9 cellular contexts compared by ENCODE assay signal in genomic region chr17:78137392-78138203, GRCh38. TPM values are rescaled to one million over a fixed set of nuclear protein-coding genes. Genes with fewer than 3 reads are reported as not detected.
DNase-seq lines count a peak whose midpoint lies in the region; ATAC-seq and TF ChIP-seq lines count a peak whose summit lies in the region.
"Had no signal": no experiment of that assay in that cellular context is flagged by ENCODE, and none has a peak within 500 bp of the region (broad histone marks: within the 10 kb centered on the region; RNA-seq: fewer than 3 reads in every experiment).

No MANE protein-coding gene starts in this region.

- H3K79me2 ChIP-seq in hepatocyte (no peaks in the 10 kb centered on the region), trophoblast cell (ENCODE audit: control insufficient read depth, insufficient read depth, low read length, poor library complexity) (no peaks in the 10 kb centered on the region)

- no peaks in the 10 kb centered on the region for H3K4me1 Mint-ChIP-seq in HFFc6 (ENCODE audit: low read depth)
- peaks cover 89% of the 10 kb centered on the region for H3K4me1 Mint-ChIP-seq in activated CD4-positive, alpha-beta memory T cell treated with anti-CD3 and anti-CD28 coated beads, Interleukin-2, amount 10 ng/mL, durations not matched to agents 7 days and 5 days

- H2BK12ac ChIP-seq in trophoblast cell (ENCODE audit: low read length): no peak overlapping the region

- H2AK5ac ChIP-seq in trophoblast cell (ENCODE audit: low read length): no peak overlapping the region

- POLR2A ChIA-PET in activated CD4-positive, alpha-beta memory T cell treated with anti-CD3 and anti-CD28 coated beads, Interleukin-2, amount 10 ng/mL, durations not matched to agents 7 days and 5 days (lab: Charles Lee): interaction anchor here (0.6 to 14.6 kb wide), 10 partner anchors 13 to 179 kb away, joined by 3 to 332 read pairs (median 5); partner anchors contain the start of genes SYNGR2, TK1, TMC6 and TMC8

- H3K27ac Mint-ChIP-seq in HFFc6: no peak overlapping the region
- H3K27ac Mint-ChIP-seq in activated CD4-positive, alpha-beta memory T cell treated with anti-CD3 and anti-CD28 coated beads, Interleukin-2, amount 10 ng/mL, durations not matched to agents 7 days and 5 days: peak overlapping the region; percentile 76

- peaks cover 15% of the 10 kb centered on the region for H3K27me3 Mint-ChIP-seq in HFFc6 (ENCODE audit: insufficient read depth)
- H3K27me3 Mint-ChIP-seq in activated CD4-positive, alpha-beta memory T cell treated with anti-CD3 and anti-CD28 coated beads, Interleukin-2, amount 10 ng/mL, durations not matched to agents 7 days and 5 days: no peaks in the 10 kb centered on the region

- H3K4ac ChIP-seq in trophoblast cell (ENCODE audit: low read depth, low read length): no peak overlapping the region

- H3K9me3 ChIP-seq in hepatocyte (ENCODE audit: low read depth) (no peaks in the 10 kb centered on the region), trophoblast cell (ENCODE audit: insufficient read depth, low read depth, low read length) (peaks cover 4% of the 10 kb centered on the region)
- H3K9me3 ChIP-seq: right lobe of liver had no signal

- H3K4me1 ChIP-seq in hepatocyte (ENCODE audit: insufficient read depth): no peaks in the 10 kb centered on the region
- no peaks in the 10 kb centered on the region for H3K4me1 ChIP-seq in trophoblast cell (ENCODE audit: control insufficient read depth in 1 of 2, insufficient read depth in 2 of 2, low read length in 2 of 2)

- no peak overlapping the region for H3K14ac ChIP-seq in trophoblast cell (ENCODE audit: low read length)

- no peaks in the 10 kb centered on the region for H4K20me1 ChIP-seq in hepatocyte (ENCODE audit: insufficient read depth, poor library complexity, severe bottlenecking)

- no peak overlapping the region for H4K91ac ChIP-seq in trophoblast cell (ENCODE audit: low read depth, low read length)

- CTCF ChIA-PET in activated CD4-positive, alpha-beta memory T cell treated with anti-CD3 and anti-CD28 coated beads, Interleukin-2, amount 10 ng/mL, durations not matched to agents 7 days and 5 days (lab: Charles Lee): interaction anchor here (0.6 to 8.2 kb wide), 11 partner anchors 9 to 294 kb away, joined by 3 to 106 read pairs (median 5); partner anchors contain the start of genes C17orf99 and TMC6

- no peak overlapping the region for H2BK120ac ChIP-seq in trophoblast cell (ENCODE audit: insufficient read depth, low read length, poor library complexity)

- no peak overlapping the region for H3K18ac ChIP-seq in trophoblast cell (ENCODE audit: low read length)

- no peak overlapping the region for H3K27ac ChIP-seq in hepatocyte
- H3K27ac ChIP-seq in trophoblast cell (ENCODE audit: low read depth, low read length): no peak overlapping the region

- no peak overlapping the region for H4K12ac ChIP-seq in trophoblast cell (ENCODE audit: low read depth, low read length)

- DNase-seq in AG10803 (ENCODE audit: low read depth): no peak
- no peak for DNase-seq in HFFc6
- DNase-seq in activated CD4-positive, alpha-beta memory T cell treated with anti-CD3 and anti-CD28 coated beads, Interleukin-2, amount 10 ng/mL, durations not matched to agents 7 days and 5 days: peak; percentile 60
- no peak for DNase-seq in hepatocyte (ENCODE audit: low spot score)
- no peak for DNase-seq in trophoblast cell
- no peak for DNase-seq in SHP77 treated with DMSO at 0.1 percent for 48 hours (lab: John Stamatoyannopoulos, UW)
- DNase-seq in midbrain (lab: John Stamatoyannopoulos, UW): no peak

- H2AFZ ChIP-seq in hepatocyte: no peak overlapping the region
- no peak overlapping the region for H2AFZ ChIP-seq in trophoblast cell (ENCODE audit: insufficient read depth, low read length, poor library complexity)

- ATAC-seq in HG03108 (IDR thresholded peaks at IDR 0.05; ENCODE audit: unreplicated experiment): no peak
- ATAC-seq: right lobe of liver had no signal

- TF ChIP-seq CTCF in AG10803 (conservative IDR thresholded peaks at IDR 0.05; ENCODE audit: low read length) (peak; percentile 19; the same call in 1 of the 2 replicates), HFFc6 (IDR thresholded peaks at IDR 0.05) (peak; percentile 67), hepatocyte (IDR thresholded peaks at IDR 0.05; ENCODE audit: poor library complexity) (peak; percentile 30)

- 78% methylated on average over 26 of the region's 26 CpGs for WGBS in hepatocyte (ENCODE audit: low lambda C conversion rate, missing lambda C conversion rate)
- WGBS in trophoblast cell (ENCODE audit: extremely low coverage, insufficient coverage, insufficient read length): no CpG with 5 or more reads among the region's 26 CpGs

- no peak overlapping the region for H3K4me2 ChIP-seq in hepatocyte
- H3K4me2 ChIP-seq in trophoblast cell (ENCODE audit: low read length): no peak overlapping the region

- H3K4me3 ChIP-seq in AG10803 (ENCODE audit: low read length) (no peak overlapping the region), hepatocyte (no peak overlapping the region), trophoblast cell (ENCODE audit: low read depth, low read length) (no peak overlapping the region)
- H3K4me3 ChIP-seq: right lobe of liver had no signal

- H3K9me3 Mint-ChIP-seq in HFFc6: no peaks in the 10 kb centered on the region
- H3K9me3 Mint-ChIP-seq in activated CD4-positive, alpha-beta memory T cell treated with anti-CD3 and anti-CD28 coated beads, Interleukin-2, amount 10 ng/mL, durations not matched to agents 7 days and 5 days: no peaks in the 10 kb centered on the region

- H3K36me3 ChIP-seq in hepatocyte (replicated peaks; ENCODE audit: insufficient read depth, low read depth) (no peaks in the 10 kb centered on the region), trophoblast cell (ENCODE audit: control insufficient read depth in 1 of 2, insufficient read depth in 2 of 2, low read length in 2 of 2) (no peaks in the 10 kb centered on the region)
- H3K36me3 ChIP-seq: right lobe of liver had no signal

- no peaks in the 10 kb centered on the region for H3K79me1 ChIP-seq in trophoblast cell (ENCODE audit: low read length)

- no peaks in the 10 kb centered on the region for H3K36me3 Mint-ChIP-seq in HFFc6 (ENCODE audit: low read depth)
- peaks cover 80% of the 10 kb centered on the region for H3K36me3 Mint-ChIP-seq in activated CD4-positive, alpha-beta memory T cell treated with anti-CD3 and anti-CD28 coated beads, Interleukin-2, amount 10 ng/mL, durations not matched to agents 7 days and 5 days (ENCODE audit: low read depth)

- H3K27me3 ChIP-seq in hepatocyte (no peaks in the 10 kb centered on the region), trophoblast cell (ENCODE audit: insufficient read depth, low read length) (no peaks in the 10 kb centered on the region)
- H3K27me3 ChIP-seq: right lobe of liver had no signal

- no peak overlapping the region for H2BK5ac ChIP-seq in trophoblast cell (ENCODE audit: low read depth, low read length, poor library complexity)

- H3K9ac ChIP-seq in trophoblast cell (ENCODE audit: low read length): no peak overlapping the region

- H3K23ac ChIP-seq in trophoblast cell (ENCODE audit: low read length): no peak overlapping the region

- no peak overlapping the region for H3K4me3 Mint-ChIP-seq in HFFc6
- H3K4me3 Mint-ChIP-seq in activated CD4-positive, alpha-beta memory T cell treated with anti-CD3 and anti-CD28 coated beads, Interleukin-2, amount 10 ng/mL, durations not matched to agents 7 days and 5 days: no peak overlapping the region

- H4K8ac ChIP-seq in trophoblast cell (ENCODE audit: low read depth, low read length): no peak overlapping the region

- H3K9me2 ChIP-seq in hepatocyte (replicated peaks; ENCODE audit: insufficient read depth): no peaks in the 10 kb centered on the region

RNA-seq across cellular contexts. Expression of gene TMC8, which starts 7.0 kb away (rescaled TPM):
- not detected for total RNA-seq in HFFc6 (2021; fragmentation: NEBNext Ultra II Directional; extraction: Animal tissue kit (Norgen Biotek cat#: 25700))
- 100 to 1,000 TPM; 316 to 334 TPM for total RNA-seq in activated CD4-positive, alpha-beta memory T cell treated with anti-CD3 and anti-CD28 coated beads, Interleukin-2, amount 10 ng/mL, durations not matched to agents 7 days and 5 days
- total RNA-seq in hepatocyte: 0.07 and 0.16 TPM in 2 replicates
- polyA plus RNA-seq in hepatocyte: 1.2 and 3.3 TPM in 2 replicates
- 0.26 and 0.70 TPM in 2 replicates for polyA plus RNA-seq in trophoblast cell (2013)

RNA-seq across cellular contexts. Expression of gene C17orf99, which starts 8.6 kb away (rescaled TPM):
- not detected for total RNA-seq in HFFc6 (2021; fragmentation: NEBNext Ultra II Directional; extraction: Animal tissue kit (Norgen Biotek cat#: 25700))
- total RNA-seq in activated CD4-positive, alpha-beta memory T cell treated with anti-CD3 and anti-CD28 coated beads, Interleukin-2, amount 10 ng/mL, durations not matched to agents 7 days and 5 days: not detected
- 0.32 and 0.33 TPM in 2 replicates for total RNA-seq in hepatocyte
- 0.62 and 0.77 TPM in 2 replicates for polyA plus RNA-seq in hepatocyte
- polyA plus RNA-seq in trophoblast cell (2013): not detected in 2 replicates
- total RNA-seq: right lobe of liver had no signal

RNA-seq across cellular contexts. Expression of gene TMC6, which starts 9.0 kb away (rescaled TPM):
- under 1 TPM in 2 of 6 experiments, not detected in 4; 0.20 to 0.59 TPM for total RNA-seq in HFFc6 (2021; fragmentation: NEBNext Ultra II Directional; extraction: Animal tissue kit (Norgen Biotek cat#: 25700))
- 100 to 1,000 TPM; 460 to 463 TPM for total RNA-seq in activated CD4-positive, alpha-beta memory T cell treated with anti-CD3 and anti-CD28 coated beads, Interleukin-2, amount 10 ng/mL, durations not matched to agents 7 days and 5 days
- total RNA-seq in hepatocyte: 20.9 and 26.7 TPM in 2 replicates
- polyA plus RNA-seq in hepatocyte: 57.9 and 62.8 TPM in 2 replicates
- 36.7 and 38.3 TPM in 2 replicates for polyA plus RNA-seq in trophoblast cell (2013)

RNA-seq across cellular contexts. Expression of gene SYNGR2, which starts 30.8 kb away (rescaled TPM):
- total RNA-seq in HFFc6 (2021; fragmentation: NEBNext Ultra II Directional; extraction: Animal tissue kit (Norgen Biotek cat#: 25700)): 100 to 1,000 TPM in 1 of 6 experiments, 10 to 100 TPM in 5; 44.6 to 104 (median 54.7) TPM
- total RNA-seq in activated CD4-positive, alpha-beta memory T cell treated with anti-CD3 and anti-CD28 coated beads, Interleukin-2, amount 10 ng/mL, durations not matched to agents 7 days and 5 days: 10 to 100 TPM; 63.6 to 64.0 TPM
- 48.3 and 72.5 TPM in 2 replicates for total RNA-seq in hepatocyte
- polyA plus RNA-seq in hepatocyte: 160 and 191 TPM in 2 replicates
- polyA plus RNA-seq in trophoblast cell (2013): 30.3 and 34.2 TPM in 2 replicates

RNA-seq across cellular contexts. Expression of gene TK1, which starts 49.3 kb away (rescaled TPM):
- total RNA-seq in HFFc6 (2021; fragmentation: NEBNext Ultra II Directional; extraction: Animal tissue kit (Norgen Biotek cat#: 25700)): 100 to 1,000 TPM in 4 of 6 experiments, 10 to 100 TPM in 2; 75.8 to 145 (median 136) TPM
- 100 to 1,000 TPM; 109 to 117 TPM for total RNA-seq in activated CD4-positive, alpha-beta memory T cell treated with anti-CD3 and anti-CD28 coated beads, Interleukin-2, amount 10 ng/mL, durations not matched to agents 7 days and 5 days
- total RNA-seq in hepatocyte: 8.3 and 13.8 TPM in 2 replicates
- 29.9 and 31.9 TPM in 2 replicates for polyA plus RNA-seq in hepatocyte
- 55.5 and 56.1 TPM in 2 replicates for polyA plus RNA-seq in trophoblast cell (2013)

Comparison
In these comparisons a context has a peak if more than half of its experiments do, and no peak if none do; other contexts are left out.
1. RNA of gene TMC8, which starts 7.0 kb away (total RNA-seq): 316 to 334 TPM in activated CD4-positive, alpha-beta memory T cell treated with anti-CD3 and anti-CD28 coated beads, Interleukin-2, amount 10 ng/mL, durations not matched to agents 7 days and 5 days; 0.07 to 0.16 TPM in hepatocyte and not detected in HFFc6; every median in the first group is over 100 times any median in the second.
2. RNA of gene TMC6, which starts 9.0 kb away (total RNA-seq): 460 to 463 TPM in activated CD4-positive, alpha-beta memory T cell treated with anti-CD3 and anti-CD28 coated beads, Interleukin-2, amount 10 ng/mL, durations not matched to agents 7 days and 5 days and 20.9 to 26.7 TPM in hepatocyte; 0.20 to 0.59 TPM in HFFc6; every median in the first group is over 10 times any median in the second.
3. Peak in every context shown above with its lines, with median percentiles within 50 percentile points of each other: CTCF ChIP-seq.